ENCODE assay signal across 10 cellular contexts in genomic region chr3:12886106-12886679, GRCh38. TPM values are rescaled to one million over a fixed set of nuclear protein-coding genes. Genes with fewer than 3 reads are reported as not detected.
DNase-seq lines count a peak whose midpoint lies in the region; ATAC-seq and TF ChIP-seq lines count a peak whose summit lies in the region.
"Had no signal": no experiment of that assay in that cellular context is flagged by ENCODE, and none has a peak within 500 bp of the region (broad histone marks: within the 10 kb centered on the region; RNA-seq: fewer than 3 reads in every experiment).

No MANE protein-coding gene starts in this region.

- ATAC-seq in GM21423 (IDR thresholded peaks at IDR 0.05; ENCODE audit: unreplicated experiment): peak; percentile 62
- ATAC-seq in GM18502 (IDR thresholded peaks at IDR 0.05; ENCODE audit: poor library complexity, unreplicated experiment): no peak

- H4K20me1 ChIP-seq in OCI-LY3 (ENCODE audit: insufficient read depth, low read length) (no peaks in the 10 kb centered on the region), osteoblast (ENCODE audit: insufficient read depth, low read length) (no peaks in the 10 kb centered on the region)

- TF ChIP-seq CTCF in GM12875 (IDR thresholded peaks at IDR 0.05; ENCODE audit: borderline replicate concordance, insufficient read depth, low read depth, low read length) (no peak), OCI-LY3 (IDR thresholded peaks at IDR 0.05; ENCODE audit: low read depth, low read length) (no peak), osteoblast (IDR thresholded peaks at IDR 0.05; ENCODE audit: extremely low read depth, low read depth, low read length) (no peak)

- H3K27ac ChIP-seq in OCI-LY3 (ENCODE audit: low read length) (no peak overlapping the region), osteoblast (ENCODE audit: low read depth, low read length) (no peak overlapping the region)

- H3K9ac ChIP-seq in OCI-LY3 (ENCODE audit: low read length): peak overlapping the region; percentile 49; the same call in 1 of the 2 replicates

- H3K27me3 ChIP-seq in OCI-LY3 (ENCODE audit: low read depth, low read length): peaks cover 48% of the 10 kb centered on the region
- H3K27me3 ChIP-seq in osteoblast (ENCODE audit: insufficient read depth, low read length): peaks cover 39% of the 10 kb centered on the region

- H3K79me2 ChIP-seq in OCI-LY3 (ENCODE audit: low read length) (no peaks in the 10 kb centered on the region), osteoblast (ENCODE audit: insufficient read depth, low read length) (no peaks in the 10 kb centered on the region)

- H2AFZ ChIP-seq in OCI-LY3 (ENCODE audit: low read depth, low read length) (no peak overlapping the region), osteoblast (ENCODE audit: low read length) (no peak overlapping the region)

- H3K36me3 ChIP-seq in OCI-LY3 (replicated peaks; ENCODE audit: low read depth, low read length) (no peaks in the 10 kb centered on the region), osteoblast (ENCODE audit: insufficient read depth, low read length) (no peaks in the 10 kb centered on the region)

- H3K4me2 ChIP-seq in OCI-LY3 (ENCODE audit: low read length) (peak overlapping the region; percentile 93), osteoblast (ENCODE audit: insufficient read depth, low read length) (peak overlapping the region; percentile 28)

- H3K4me3 ChIP-seq in GM12875 (ENCODE audit: low read depth, low read length): peak overlapping the region; percentile 21
- H3K4me3 ChIP-seq in OCI-LY3 (ENCODE audit: low read length): peak overlapping the region; percentile 73
- no peak overlapping the region for H3K4me3 ChIP-seq in osteoblast (ENCODE audit: insufficient read depth, low read length)

- H3K9me3 ChIP-seq in OCI-LY3 (ENCODE audit: insufficient read depth, low read length) (no peaks in the 10 kb centered on the region), osteoblast (ENCODE audit: low read depth, low read length) (no peaks in the 10 kb centered on the region)

- H3K4me1 ChIP-seq in OCI-LY3 (ENCODE audit: low read length) (peaks cover 49% of the 10 kb centered on the region), osteoblast (ENCODE audit: insufficient read depth, low read length) (no peaks in the 10 kb centered on the region)

- peak; percentile 46 for DNase-seq in osteoblast (ENCODE audit: insufficient read length, low spot score, missing footprints)
- DNase-seq in NCI-H1436 treated with DMSO at 0.1 percent for 48 hours (lab: John Stamatoyannopoulos, UW): no peak
- no peak for DNase-seq in NCI-H2196 (lab: John Stamatoyannopoulos, UW; ENCODE audit: unreplicated experiment)
- no peak for DNase-seq in middle frontal gyrus (ENCODE audit: extremely low spot score, low spot score)
- DNase-seq: DMS79, erythroblast had no signal

RNA-seq across cellular contexts. Expression of gene RPL32, which starts 44.8 kb away (rescaled TPM):
- 524 and 1,095 TPM in 2 replicates for total RNA-seq in osteoblast
